ENCODE assay signal across 1 cellular context in genomic region chr7:155494551-155494950, GRCh38.
TF ChIP-seq lines count a peak whose summit lies in the region.

No MANE protein-coding gene starts in this region.

TF ChIP-seq in H1, 55 proteins besides CTCF, POLR2A, EP300 and RAD21:
- TF ChIP-seq SIRT6 (IDR thresholded peaks at IDR 0.05; ENCODE audit: low read length) (no peak), ATF3 (IDR thresholded peaks at IDR 0.05; ENCODE audit: insufficient read depth, low read depth, low read length) (no peak), CEBPB (IDR thresholded peaks at IDR 0.05; ENCODE audit: low read depth, low read length) (no peak), KDM4A (IDR thresholded peaks at IDR 0.05; ENCODE audit: low read depth, low read length, severe bottlenecking) (no peak), JUN (IDR thresholded peaks at IDR 0.05; ENCODE audit: low read depth, low read length) (no peak), TAF1 (IDR thresholded peaks at IDR 0.05; ENCODE audit: low read depth, low read length) (no peak), MAX (IDR thresholded peaks at IDR 0.05) (no peak), SIX5 (IDR thresholded peaks at IDR 0.05; ENCODE audit: low read depth, low read length) (no peak), GTF2F1 (IDR thresholded peaks at IDR 0.05; ENCODE audit: borderline replicate concordance, low read depth, low read length) (no peak), NRF1 (IDR thresholded peaks at IDR 0.05; ENCODE audit: low read depth, low read length) (no peak), KDM1A (IDR thresholded peaks at IDR 0.05; ENCODE audit: borderline replicate concordance, low read length) (no peak), TEAD4 (IDR thresholded peaks at IDR 0.05; ENCODE audit: low read depth, low read length) (no peak), ATF2 (IDR thresholded peaks at IDR 0.05; ENCODE audit: low read length) (no peak), POLR2AphosphoS5 (IDR thresholded peaks at IDR 0.05; ENCODE audit: low read depth, low read length) (no peak)
